Comparison of ENCODE assay signal across 15 cellular contexts in genomic region chr22:39643311-39644083, GRCh38.
DNase-seq lines count a peak whose midpoint lies in the region; ATAC-seq and TF ChIP-seq lines count a peak whose summit lies in the region.
"Had no signal": no experiment of that assay in that cellular context is flagged by ENCODE, and none has a peak within 500 bp of the region (broad histone marks: within the 10 kb centered on the region; RNA-seq: fewer than 3 reads in every experiment).

No MANE protein-coding gene starts in this region.

- 0 out of 2 replicates have a peak overlapping the region, but pooled peaks have one; percentile 19 for H3K9ac ChIP-seq in BLaER1
- H3K9ac ChIP-seq in IMR-90 (ENCODE audit: low read depth, low read length) = no peak overlapping the region

- POLR2A ChIA-PET in IMR-90 (lab: Charles Lee; ENCODE audit: unreplicated experiment) = no interaction called here

- H3K4me3 ChIP-seq in BLaER1 (no peak overlapping the region), IMR-90 (ENCODE audit: insufficient read depth, low read depth, low read length) (no peak overlapping the region), brain microvascular endothelial cell (ENCODE audit: low read depth, low read length) (no peak overlapping the region), upper lobe of left lung (no peak overlapping the region)
- H3K4me3 ChIP-seq: MG63 had no signal

- no peak overlapping the region for H2BK15ac ChIP-seq in IMR-90 (ENCODE audit: low read depth, low read length)

- no peak overlapping the region for H3K14ac ChIP-seq in IMR-90 (replicated peaks; ENCODE audit: low read depth, low read length)

- no peaks in the 10 kb centered on the region for H3K27me3 ChIP-seq in BLaER1
- peaks cover 33% of the 10 kb centered on the region for H3K27me3 ChIP-seq in IMR-90 (ENCODE audit: control insufficient read depth, insufficient read depth, low read length)
- H3K27me3 ChIP-seq in brain microvascular endothelial cell (replicated peaks) = no peaks in the 10 kb centered on the region
- no peaks in the 10 kb centered on the region for H3K27me3 ChIP-seq in upper lobe of left lung
- H3K27me3 ChIP-seq: MG63 had no signal

- CTCF ChIA-PET in IMR-90 (lab: Yijun Ruan, JAX) = interaction anchor here (1.1 kb wide), 1 partner anchor 9 kb away, joined by 3 read pairs; no protein-coding TSS in a partner anchor

- H3K36me3 ChIP-seq in BLaER1 (no peaks in the 10 kb centered on the region), IMR-90 (ENCODE audit: control insufficient read depth, insufficient read depth, low read length) (no peaks in the 10 kb centered on the region), brain microvascular endothelial cell (replicated peaks) (no peaks in the 10 kb centered on the region), upper lobe of left lung (no peaks in the 10 kb centered on the region)
- H3K36me3 ChIP-seq: MG63 had no signal

- H3K27ac ChIP-seq in BLaER1 (no peak overlapping the region), IMR-90 (ENCODE audit: insufficient read depth, low read length) (no peak overlapping the region), brain microvascular endothelial cell (no peak overlapping the region), upper lobe of left lung (no peak overlapping the region)
- H3K27ac ChIP-seq: 22Rv1, RWPE1 had no signal

- dilution Hi-C loops in IMR-90 (cut with HindIII; ENCODE audit: low sequenced_read_pairs, unreplicated experiment) = no loop called here

- H3K18ac ChIP-seq in IMR-90 (ENCODE audit: low read depth, low read length) = no peak overlapping the region

- H2AFZ ChIP-seq in IMR-90 (replicated peaks; ENCODE audit: low read length, poor library complexity) = no peak overlapping the region

- no peaks in the 10 kb centered on the region for H3K79me1 ChIP-seq in IMR-90 (ENCODE audit: low read depth in 1 of 2, low read length in 2 of 2)

- H2AK9ac ChIP-seq in IMR-90 (replicated peaks; ENCODE audit: low read depth, low read length, poor library complexity) = no peak overlapping the region

- 60% methylated on average over 3 of the region's 9 CpGs; no CpG with 5 or more reads in 1 of the 2 experiments for WGBS in IMR-90 (ENCODE audit: extremely low coverage in 2 of 2, insufficient read length in 1 of 2), 2 experiments
- WGBS in upper lobe of left lung, 2 donors = 65 to 87% methylated on average over 3 to 9 of the region's 9 CpGs

- no peak for TF ChIP-seq EP300 in upper lobe of left lung (IDR thresholded peaks at IDR 0.05)

- no peak overlapping the region for H4K8ac ChIP-seq in IMR-90 (ENCODE audit: low read depth in 2 of 2, low read length in 2 of 2)

- H3K9me3 ChIP-seq in BLaER1 (peaks cover 4% of the 10 kb centered on the region; the same call in 1 of the 2 replicates), IMR-90 (ENCODE audit: control insufficient read depth, insufficient read depth, low read length) (no peaks in the 10 kb centered on the region), upper lobe of left lung (no peaks in the 10 kb centered on the region)
- H3K9me3 ChIP-seq: MG63 had no signal

- H3K4ac ChIP-seq in IMR-90 (ENCODE audit: low read depth, low read length) = no peak overlapping the region

- peak; percentile 46 for DNase-seq in IMR-90
- peak; percentile 20 for DNase-seq in brain microvascular endothelial cell
- DNase-seq in kidney tubule cell (ENCODE audit: low spot score) = peak; percentile 20
- no peak for DNase-seq in NCI-H345 (lab: John Stamatoyannopoulos, UW)
- no peak for DNase-seq in upper lobe of left lung
- DNase-seq: Calu3, MG63, NCI-H1092 treated with DMSO at 0.1 percent for 48 hours, NCI-H446, NCI-H748 treated with DMSO at 0.1 percent for 48 hours had no signal

- H3K23ac ChIP-seq in IMR-90 (ENCODE audit: low read depth, low read length) = no peak overlapping the region

- TF ChIP-seq RAD21 in IMR-90 (IDR thresholded peaks at IDR 0.05; ENCODE audit: low read length) = no peak

- H2BK5ac ChIP-seq in IMR-90 (ENCODE audit: low read depth, low read length, poor library complexity, severe bottlenecking) = no peak overlapping the region

- no TSS peak for BruUV-seq in IMR-90 (replicated peaks; lab: Mats Ljungman, UMichigan)

- H4K5ac ChIP-seq in IMR-90 (ENCODE audit: low read depth, low read length) = no peak overlapping the region

- no peak overlapping the region for H2BK120ac ChIP-seq in IMR-90 (ENCODE audit: low read depth, low read length)

- intact Hi-C loops in IMR-90 (cut with micrococcal nuclease) = no loop called here

- H2BK20ac ChIP-seq in IMR-90 (ENCODE audit: low read depth, low read length) = no peak overlapping the region

- H4K20me1 ChIP-seq in BLaER1 = no peaks in the 10 kb centered on the region
- no peaks in the 10 kb centered on the region for H4K20me1 ChIP-seq in IMR-90 (ENCODE audit: insufficient read depth, low read length)

- H4K91ac ChIP-seq in IMR-90 (ENCODE audit: insufficient read depth, low read depth, low read length) = no peak overlapping the region

- no peak overlapping the region for H2AK5ac ChIP-seq in IMR-90 (ENCODE audit: low read depth, low read length)

- TF ChIP-seq CTCF in IMR-90 (conservative IDR thresholded peaks at IDR 0.05; ENCODE audit: low read depth, low read length) (no peak), brain microvascular endothelial cell (IDR thresholded peaks at IDR 0.05; ENCODE audit: low read depth, low read length, missing control alignments) (no peak), upper lobe of left lung (IDR thresholded peaks at IDR 0.05) (no peak)

- no peak for TF ChIP-seq POLR2A in IMR-90 (IDR thresholded peaks at IDR 0.05; ENCODE audit: low read depth, low read length)
- no peak for TF ChIP-seq POLR2A in upper lobe of left lung (IDR thresholded peaks at IDR 0.05)

- ATAC-seq in IMR-90 (ENCODE audit: low read depth) (peak; percentile 49; the same call in 1 of the 2 replicates), GM21737 (IDR thresholded peaks at IDR 0.05; ENCODE audit: unreplicated experiment) (no peak), HG02678 (IDR thresholded peaks at IDR 0.05; ENCODE audit: unreplicated experiment) (no peak), upper lobe of left lung (ENCODE audit: low FRiP score in 2 of 2) (no peak)

- H3K4me2 ChIP-seq in BLaER1 (peak overlapping the region; percentile 59), IMR-90 (ENCODE audit: low read depth, low read length) (no peak overlapping the region)

- no peaks in the 10 kb centered on the region for H3K9me1 ChIP-seq in IMR-90 (ENCODE audit: insufficient read depth, low read length)

- peaks cover 55% of the 10 kb centered on the region for H3K4me1 ChIP-seq in BLaER1
- peaks cover 1% of the 10 kb centered on the region; the same call in 1 of the 2 replicates for H3K4me1 ChIP-seq in IMR-90 (ENCODE audit: control insufficient read depth, insufficient read depth, low read length)
- no peaks in the 10 kb centered on the region for H3K4me1 ChIP-seq in upper lobe of left lung

- H3K56ac ChIP-seq in IMR-90 (ENCODE audit: extremely low read depth, insufficient read depth, low read length) = no peak overlapping the region

- in situ Hi-C loops in IMR-90 (cut with MboI; ENCODE audit: low sequenced_read_pairs) (no loop called here), brain microvascular endothelial cell (cut with HindIII; ENCODE audit: low pct_ligation_motif_present, low sequenced_read_pairs) (no loop called here)

TF ChIP-seq in IMR-90, 13 proteins besides CTCF, POLR2A, EP300 and RAD21:
- TF ChIP-seq SMC3 (IDR thresholded peaks at IDR 0.05; ENCODE audit: low read depth, low read length) = no peak
- no peak for TF ChIP-seq CEBPB (IDR thresholded peaks at IDR 0.05; ENCODE audit: low read depth, low read length)
- no peak for TF ChIP-seq CHD1 (IDR thresholded peaks at IDR 0.05; ENCODE audit: low read depth, low read length)
- no peak for TF ChIP-seq ELK1 (IDR thresholded peaks at IDR 0.05; ENCODE audit: borderline replicate concordance, low read depth, low read length)
- TF ChIP-seq MAFK (IDR thresholded peaks at IDR 0.05; ENCODE audit: low read depth, low read length) = no peak
- no peak for TF ChIP-seq FOS (IDR thresholded peaks at IDR 0.05; ENCODE audit: low read depth, low read length)
- TF ChIP-seq NFE2L2 (IDR thresholded peaks at IDR 0.05; ENCODE audit: low read depth, low read length) = no peak
- TF ChIP-seq USF2 (IDR thresholded peaks at IDR 0.05; ENCODE audit: low read depth, low read length) = no peak
- no peak for TF ChIP-seq RCOR1 (IDR thresholded peaks at IDR 0.05; ENCODE audit: insufficient replicate concordance, low read length)
- TF ChIP-seq MAZ (IDR thresholded peaks at IDR 0.05; ENCODE audit: borderline replicate concordance, low read depth, low read length) = no peak
- no peak for TF ChIP-seq RFX5 (IDR thresholded peaks at IDR 0.05; ENCODE audit: low read depth, low read length)
- no peak for TF ChIP-seq MXI1 (IDR thresholded peaks at IDR 0.05; ENCODE audit: borderline replicate concordance, low read depth, low read length)
- no peak for TF ChIP-seq BHLHE40 (IDR thresholded peaks at IDR 0.05; ENCODE audit: low read depth, low read length)

Comparison
In these comparisons a context has a peak if more than half of its experiments do, and no peak if none do; other contexts are left out.
1. DNase-seq: peak in IMR-90 (single experiment), brain microvascular endothelial cell (single experiment) and kidney tubule cell (single experiment); none in NCI-H345 (single experiment) and upper lobe of left lung (0 of 2).